In genomic region chr1:47164552-47164951, GRCh38 we compare ENCODE assay signal across 11 cellular contexts. TPM values are rescaled to one million over a fixed set of nuclear protein-coding genes. Genes with fewer than 3 reads are reported as not detected.
"Had no signal": no experiment of that assay in that cellular context is flagged by ENCODE, and none has a peak within 500 bp of the region (broad histone marks: within the 10 kb centered on the region; RNA-seq: fewer than 3 reads in every experiment).

No MANE protein-coding gene starts in this region.

- ATAC-seq: GM23338 had no signal

- H2AFZ ChIP-seq: GM23338 had no signal

- FAIRE-seq: H1, H54, HTR-8/SVneo had no signal

- H3K9ac ChIP-seq: KMS-11 had no signal

- H3K4me3 ChIP-seq: GM23338 had no signal

- DNase-seq: H9, HCEC 1CT, HFFc6, Karpas-422, KBM-7 had no signal

- H3K27ac ChIP-seq: KMS-11 had no signal

- H3K4me2 ChIP-seq: GM23338, KMS-11 had no signal

RNA-seq across cellular contexts. Expression of gene PDZK1IP1, which starts 25.3 kb away (rescaled TPM):
- total RNA-seq: GM23338, H1, H9, HFFc6 had no signal
- polyA plus RNA-seq: GM23338 had no signal

RNA-seq across cellular contexts. Expression of gene CYP4A22, which starts 27.3 kb away (rescaled TPM):
- total RNA-seq: GM23338, H1, H9, HFFc6, HT-29 had no signal
- polyA plus RNA-seq: GM23338, H1 had no signal
